In the genomic region with DNA sequence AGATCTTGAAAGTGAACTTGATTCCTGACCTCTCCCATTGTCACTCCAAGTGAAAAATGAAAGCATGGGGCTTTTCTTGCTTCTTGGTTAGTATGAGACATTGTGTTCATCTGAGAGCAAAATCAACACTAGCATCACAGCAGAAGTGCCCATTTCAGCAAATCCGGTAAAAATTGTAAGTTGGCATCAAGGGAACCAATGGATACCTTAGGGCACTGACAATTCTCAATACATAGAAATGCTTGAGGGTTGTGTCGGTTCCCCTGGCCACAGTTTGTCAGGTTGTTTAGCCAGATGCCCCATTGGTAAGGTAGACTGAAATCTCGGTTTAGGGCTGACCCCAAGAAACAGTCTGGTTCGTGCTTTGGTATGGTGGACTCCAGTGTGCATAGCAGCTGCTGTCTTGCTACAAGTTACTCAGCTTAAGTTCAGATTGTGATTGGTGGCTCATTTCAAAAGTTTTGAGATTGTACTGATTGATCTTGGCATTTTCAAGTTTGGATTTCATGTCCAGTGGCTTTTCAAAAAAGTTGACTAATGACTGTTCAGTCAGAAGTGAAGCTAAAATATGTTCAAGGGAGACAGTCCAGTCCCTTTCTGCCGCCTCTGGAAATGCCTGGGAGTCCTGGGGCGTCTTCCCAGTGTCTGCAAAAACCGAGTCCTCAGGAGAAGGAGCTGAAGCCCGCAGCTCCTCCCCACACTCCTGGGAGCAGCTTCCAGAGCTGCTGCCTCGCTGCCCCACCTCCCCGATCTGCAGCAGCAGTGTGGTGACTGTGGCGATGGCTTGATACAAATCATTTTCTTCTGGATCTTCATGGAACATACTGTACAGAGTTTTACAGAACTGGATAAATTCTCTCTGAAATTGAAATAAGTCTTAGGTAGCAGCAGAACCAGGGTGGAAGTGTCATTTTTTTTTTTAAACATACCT, we compare ENCODE assay signal across 1 cellular context.
TF ChIP-seq lines count a peak whose summit lies in the region.

No MANE protein-coding gene starts in this region.

TF ChIP-seq in K562, 482 proteins besides CTCF, POLR2A, EP300 and RAD21 (continued from another document and continues in another):
- TF ChIP-seq RFX7 (CRISPR knock-in tag; IDR thresholded peaks at IDR 0.05) (no peak), ZNF174 (CRISPR knock-in tag; IDR thresholded peaks at IDR 0.05) (no peak), RBFOX2 (IDR thresholded peaks at IDR 0.05; ENCODE audit: low read depth, low read length) (peak; percentile 40), C11orf30 (IDR thresholded peaks at IDR 0.05; ENCODE audit: low read depth) (no peak), LCOR (CRISPR knock-in tag; IDR thresholded peaks at IDR 0.05) (no peak), CBFB (CRISPR knock-in tag; IDR thresholded peaks at IDR 0.05) (no peak), SAFB (IDR thresholded peaks at IDR 0.05; ENCODE audit: borderline replicate concordance, low read depth, low read length) (no peak), TEAD2 (tag; IDR thresholded peaks at IDR 0.05) (no peak), SUPT5H (IDR thresholded peaks at IDR 0.05) (peak; percentile 74), CREM (IDR thresholded peaks at IDR 0.05; ENCODE audit: low read depth) (no peak), MXD1 (CRISPR knock-in tag; IDR thresholded peaks at IDR 0.05; ENCODE audit: borderline replicate concordance, poor library complexity, severe bottlenecking) (no peak), CBFA2T2 (conservative IDR thresholded peaks at IDR 0.05) (no peak), PML (IDR thresholded peaks at IDR 0.05; ENCODE audit: low read length) (0 out of 2 replicates have a peak, but pooled peaks have one; percentile 36), THRAP3 (IDR thresholded peaks at IDR 0.05; ENCODE audit: borderline replicate concordance) (no peak), SAP30 (IDR thresholded peaks at IDR 0.05; ENCODE audit: borderline replicate concordance, insufficient read depth, low read depth, low read length, poor library complexity, severe bottlenecking) (no peak), ZBTB1 (CRISPR knock-in tag; IDR thresholded peaks at IDR 0.05; ENCODE audit: borderline replicate concordance, low read depth) (no peak), USF2 (CRISPR knock-in tag; IDR thresholded peaks at IDR 0.05) (no peak), POLR2AphosphoS2 (IDR thresholded peaks at IDR 0.05; ENCODE audit: low read length) (peak; percentile 88), IRF1 (CRISPR knock-in tag; IDR thresholded peaks at IDR 0.05; ENCODE audit: borderline replicate concordance) (no peak), IRF2 (CRISPR knock-in tag; IDR thresholded peaks at IDR 0.05) (no peak), ZBTB49 (CRISPR knock-in tag; IDR thresholded peaks at IDR 0.05; ENCODE audit: borderline replicate concordance) (no peak), YBX1 (IDR thresholded peaks at IDR 0.05) (no peak), SIN3A (IDR thresholded peaks at IDR 0.05; ENCODE audit: borderline replicate concordance in 2 of 2, control insufficient read depth in 1 of 2, low read depth in 2 of 2, low read length in 2 of 2) (no peak), TAF15 (IDR thresholded peaks at IDR 0.05; ENCODE audit: low read depth, low read length) (no peak), ZNF717 (CRISPR knock-in tag; IDR thresholded peaks at IDR 0.05) (no peak), LEF1 (IDR thresholded peaks at IDR 0.05) (no peak), ZBTB40 (IDR thresholded peaks at IDR 0.05) (no peak), ZBTB40 (CRISPR knock-in tag; IDR thresholded peaks at IDR 0.05) (no peak), THRA (IDR thresholded peaks at IDR 0.05) (no peak), ZNF354B (CRISPR knock-in tag; IDR thresholded peaks at IDR 0.05) (no peak), PTBP1 (IDR thresholded peaks at IDR 0.05; ENCODE audit: low read depth, low read length) (no peak), SPI1 (IDR thresholded peaks at IDR 0.05; ENCODE audit: borderline replicate concordance, low read depth, low read length) (no peak), KAT2B (IDR thresholded peaks at IDR 0.05; ENCODE audit: low read depth, low read length) (no peak), GTF2A2 (tag; IDR thresholded peaks at IDR 0.05) (no peak), ZNF583 (CRISPR knock-in tag; IDR thresholded peaks at IDR 0.05) (no peak), EGR1 (conservative IDR thresholded peaks at IDR 0.05) (no peak), ZNF253 (CRISPR knock-in tag; conservative IDR thresholded peaks at IDR 0.05) (no peak), MTA2 (IDR thresholded peaks at IDR 0.05; ENCODE audit: low read depth) (no peak), CHD4 (IDR thresholded peaks at IDR 0.05; ENCODE audit: insufficient read depth, insufficient replicate concordance, low read depth, low read length, poor library complexity, severe bottlenecking) (no peak)
- TF ChIP-seq, protein P1, sequence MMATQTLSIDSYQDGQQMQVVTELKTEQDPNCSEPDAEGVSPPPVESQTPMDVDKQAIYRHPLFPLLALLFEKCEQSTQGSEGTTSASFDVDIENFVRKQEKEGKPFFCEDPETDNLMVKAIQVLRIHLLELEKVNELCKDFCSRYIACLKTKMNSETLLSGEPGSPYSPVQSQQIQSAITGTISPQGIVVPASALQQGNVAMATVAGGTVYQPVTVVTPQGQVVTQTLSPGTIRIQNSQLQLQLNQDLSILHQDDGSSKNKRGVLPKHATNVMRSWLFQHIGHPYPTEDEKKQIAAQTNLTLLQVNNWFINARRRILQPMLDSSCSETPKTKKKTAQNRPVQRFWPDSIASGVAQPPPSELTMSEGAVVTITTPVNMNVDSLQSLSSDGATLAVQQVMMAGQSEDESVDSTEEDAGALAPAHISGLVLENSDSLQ (IDR thresholded peaks at IDR 0.05): no peak
